ENCODE assay signal across 1 cellular context in the genomic region with DNA sequence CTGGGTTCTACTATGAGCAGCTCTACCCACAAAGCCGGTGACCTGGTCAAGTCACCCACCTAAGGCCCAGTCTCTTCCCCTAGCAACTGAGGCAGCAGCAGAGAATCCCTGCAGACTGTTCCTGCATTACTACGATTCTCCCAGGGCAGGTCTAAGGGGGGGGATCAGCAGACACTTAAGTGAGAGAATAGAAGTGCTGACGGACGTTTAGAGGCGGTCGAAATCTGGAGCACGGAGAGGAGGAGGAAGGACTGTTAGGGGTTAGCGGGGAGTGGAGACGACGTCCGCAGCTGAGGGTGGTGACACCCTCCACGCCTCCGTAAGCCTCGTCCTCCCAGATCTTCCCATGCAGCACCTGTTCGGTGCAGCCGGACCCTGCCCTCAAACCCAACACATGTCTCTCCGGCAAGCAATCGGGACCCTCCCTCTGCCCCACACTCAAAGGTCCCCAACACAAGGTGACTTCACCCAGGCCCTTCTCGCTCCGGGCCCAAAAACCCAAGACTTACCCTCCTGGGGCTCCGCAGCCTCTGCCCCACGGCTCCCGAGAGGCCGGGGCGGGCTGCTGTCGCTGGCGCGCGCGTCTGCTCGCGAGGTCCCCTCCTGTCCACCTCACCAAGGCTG.
TF ChIP-seq lines count a peak whose summit lies in the region.

No MANE protein-coding gene starts in this region.

TF ChIP-seq in H1, 55 proteins besides CTCF, POLR2A, EP300 and RAD21:
- TF ChIP-seq KDM4A (IDR thresholded peaks at IDR 0.05; ENCODE audit: low read depth, low read length, severe bottlenecking) (peak; percentile 18), SIN3A (conservative IDR thresholded peaks at IDR 0.05 in 1 of 2, IDR thresholded peaks at IDR 0.05 in 1 of 2; ENCODE audit: low read depth in 1 of 2, low read length in 2 of 2) (peak in 1 of 2 experiments; percentile 4; a peak in 1 of 4 replicates)
